In the genomic region with DNA sequence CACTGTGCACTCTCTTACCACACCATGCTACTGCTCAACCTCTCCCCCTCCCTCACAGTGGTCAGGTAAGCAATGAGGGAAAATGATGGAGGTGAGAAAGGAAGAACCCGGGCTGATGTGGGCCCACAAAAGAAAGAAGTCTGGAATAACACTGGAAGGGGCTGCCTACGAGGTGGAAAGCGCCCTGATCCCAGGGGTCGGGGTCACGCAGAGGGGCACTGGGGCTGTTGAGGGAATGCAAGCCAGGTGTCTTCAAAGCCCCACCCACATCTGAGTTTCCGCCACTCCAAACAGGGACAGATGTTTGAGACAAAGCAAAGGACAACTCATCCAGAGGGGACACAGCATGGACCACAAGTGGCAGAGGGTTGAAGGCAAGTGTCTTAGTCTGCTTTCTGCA, we compare ENCODE assay signal across 1 cellular context.
TF ChIP-seq lines count a peak whose summit lies in the region.

No MANE protein-coding gene starts in this region.

TF ChIP-seq in A549, 52 proteins besides CTCF, POLR2A, EP300 and RAD21 (continued from another document):
- TF ChIP-seq, protein P1, sequence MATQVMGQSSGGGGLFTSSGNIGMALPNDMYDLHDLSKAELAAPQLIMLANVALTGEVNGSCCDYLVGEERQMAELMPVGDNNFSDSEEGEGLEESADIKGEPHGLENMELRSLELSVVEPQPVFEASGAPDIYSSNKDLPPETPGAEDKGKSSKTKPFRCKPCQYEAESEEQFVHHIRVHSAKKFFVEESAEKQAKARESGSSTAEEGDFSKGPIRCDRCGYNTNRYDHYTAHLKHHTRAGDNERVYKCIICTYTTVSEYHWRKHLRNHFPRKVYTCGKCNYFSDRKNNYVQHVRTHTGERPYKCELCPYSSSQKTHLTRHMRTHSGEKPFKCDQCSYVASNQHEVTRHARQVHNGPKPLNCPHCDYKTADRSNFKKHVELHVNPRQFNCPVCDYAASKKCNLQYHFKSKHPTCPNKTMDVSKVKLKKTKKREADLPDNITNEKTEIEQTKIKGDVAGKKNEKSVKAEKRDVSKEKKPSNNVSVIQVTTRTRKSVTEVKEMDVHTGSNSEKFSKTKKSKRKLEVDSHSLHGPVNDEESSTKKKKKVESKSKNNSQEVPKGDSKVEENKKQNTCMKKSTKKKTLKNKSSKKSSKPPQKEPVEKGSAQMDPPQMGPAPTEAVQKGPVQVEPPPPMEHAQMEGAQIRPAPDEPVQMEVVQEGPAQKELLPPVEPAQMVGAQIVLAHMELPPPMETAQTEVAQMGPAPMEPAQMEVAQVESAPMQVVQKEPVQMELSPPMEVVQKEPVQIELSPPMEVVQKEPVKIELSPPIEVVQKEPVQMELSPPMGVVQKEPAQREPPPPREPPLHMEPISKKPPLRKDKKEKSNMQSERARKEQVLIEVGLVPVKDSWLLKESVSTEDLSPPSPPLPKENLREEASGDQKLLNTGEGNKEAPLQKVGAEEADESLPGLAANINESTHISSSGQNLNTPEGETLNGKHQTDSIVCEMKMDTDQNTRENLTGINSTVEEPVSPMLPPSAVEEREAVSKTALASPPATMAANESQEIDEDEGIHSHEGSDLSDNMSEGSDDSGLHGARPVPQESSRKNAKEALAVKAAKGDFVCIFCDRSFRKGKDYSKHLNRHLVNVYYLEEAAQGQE (IDR thresholded peaks at IDR 0.05) = no peak
- TF ChIP-seq ESRRA (IDR thresholded peaks at IDR 0.05; ENCODE audit: borderline replicate concordance, low read length) (no peak), JUNB (IDR thresholded peaks at IDR 0.05) (no peak), ZC3H11A (IDR thresholded peaks at IDR 0.05) (no peak)
